Comparison of ENCODE assay signal across 19 cellular contexts in genomic region chr5:179297026-179297425, GRCh38. TPM values are rescaled to one million over a fixed set of nuclear protein-coding genes. Genes with fewer than 3 reads are reported as not detected.
DNase-seq lines count a peak whose midpoint lies in the region; ATAC-seq, FAIRE-seq and TF ChIP-seq lines count a peak whose summit lies in the region.
"Had no signal": no experiment of that assay in that cellular context is flagged by ENCODE, and none has a peak within 500 bp of the region (broad histone marks: within the 10 kb centered on the region; RNA-seq: fewer than 3 reads in every experiment).

No MANE protein-coding gene starts in this region.

- no peak for ATAC-seq in right cardiac atrium
- no peak for ATAC-seq in GM18858 (IDR thresholded peaks at IDR 0.05; ENCODE audit: unreplicated experiment)
- no peak for ATAC-seq in activated naive CD4-positive, alpha-beta T cell treated with anti-CD3 and anti-CD28 coated beads, Interleukin-2, amount 50 U/mL, for 72 hours

- no peak overlapping the region for H3K27ac Mint-ChIP-seq in activated naive CD4-positive, alpha-beta T cell treated with anti-CD3 and anti-CD28 coated beads, Interleukin-2, amount 50 U/mL, for 72 hours
- H3K27ac Mint-ChIP-seq: CD4-positive, alpha-beta T cell had no signal

- H3K4me3 ChIP-seq in right cardiac atrium (ENCODE audit: low read length) (no peak overlapping the region), left ventricle myocardium inferior (no peak overlapping the region), kidney (ENCODE audit: low read length in 2 of 2) (no peak overlapping the region)
- H3K4me3 ChIP-seq: Peyer's patch had no signal

- H3K27me3 ChIP-seq in right cardiac atrium (ENCODE audit: control insufficient read depth, insufficient read depth) (no peaks in the 10 kb centered on the region), left ventricle myocardium inferior (ENCODE audit: low read depth) (peaks cover 28% of the 10 kb centered on the region)
- H3K27me3 ChIP-seq: BE2C, Peyer's patch had no signal

- H3K9me3 Mint-ChIP-seq in activated naive CD4-positive, alpha-beta T cell treated with anti-CD3 and anti-CD28 coated beads, Interleukin-2, amount 50 U/mL, for 72 hours = no peaks in the 10 kb centered on the region
- H3K9me3 Mint-ChIP-seq: CD4-positive, alpha-beta T cell had no signal

- intact Hi-C loops in right cardiac atrium (cut with DNase I) = no loop called here
- intact Hi-C loops in left ventricle myocardium inferior (cut with micrococcal nuclease) = no loop called here
- intact Hi-C loops in kidney (cut with DNase I) = no loop called here

- no peak for FAIRE-seq in kidney (lab: Jason Lieb, UNC)
- FAIRE-seq: A204.1, GM12891, H1 had no signal

- TF ChIP-seq CTCF in left ventricle myocardium inferior (IDR thresholded peaks at IDR 0.05; ENCODE audit: borderline replicate concordance) = no peak
- no peak for TF ChIP-seq CTCF in kidney (IDR thresholded peaks at IDR 0.05; ENCODE audit: borderline replicate concordance, extremely low read depth, insufficient read depth)

- no peaks in the 10 kb centered on the region for H3K9me3 ChIP-seq in right cardiac atrium (ENCODE audit: control insufficient read depth, low read length)
- peaks cover 6% of the 10 kb centered on the region for H3K9me3 ChIP-seq in left ventricle myocardium inferior (replicated peaks)
- no peaks in the 10 kb centered on the region for H3K9me3 ChIP-seq in kidney (ENCODE audit: control insufficient read depth in 1 of 2, low read length in 2 of 2)
- H3K9me3 ChIP-seq: BE2C had no signal

- peak in 2 of 3 donors; percentile 12 to 26 for DNase-seq in right cardiac atrium
- no peak for DNase-seq in left ventricle myocardium inferior
- DNase-seq in kidney = peak; percentile 13
- DNase-seq in retina = peak; percentile 15
- no peak for DNase-seq in effector CD4-positive, alpha-beta T cell
- DNase-seq in activated naive CD4-positive, alpha-beta T cell treated with anti-CD3 and anti-CD28 coated beads, Interleukin-2, amount 50 U/mL, for 72 hours (ENCODE audit: low spot score in 2 of 2) = no peak
- DNase-seq: CD4-positive, alpha-beta T cell; KBM-7; NCI-H1105 treated with DMSO at 0.1 percent for 48 hours; NCI-H1694; NCI-H2081 treated with DMSO at 0.1 percent for 48 hours; SHP77 had no signal

- H3K4me1 ChIP-seq in right cardiac atrium (ENCODE audit: control insufficient read depth, insufficient read depth, low read length) = no peaks in the 10 kb centered on the region
- H3K4me1 ChIP-seq in left ventricle myocardium inferior = peaks cover 11% of the 10 kb centered on the region
- no peaks in the 10 kb centered on the region for H3K4me1 ChIP-seq in kidney (ENCODE audit: control insufficient read depth in 1 of 2, insufficient read depth in 1 of 2, low read depth in 1 of 2, low read length in 2 of 2)
- H3K4me1 ChIP-seq: BE2C, Peyer's patch had no signal

- H3K9ac ChIP-seq in kidney (ENCODE audit: low read length in 2 of 2) = no peak overlapping the region

- H3K36me3 ChIP-seq in left ventricle myocardium inferior (no peaks in the 10 kb centered on the region), kidney (ENCODE audit: control insufficient read depth in 1 of 2, insufficient read depth in 2 of 2, low read length in 2 of 2) (no peaks in the 10 kb centered on the region)
- H3K36me3 ChIP-seq: BE2C, Peyer's patch had no signal

- H3K27ac ChIP-seq in right cardiac atrium (ENCODE audit: low read length) (no peak overlapping the region), left ventricle myocardium inferior (replicated peaks) (no peak overlapping the region), kidney (ENCODE audit: low read depth in 2 of 2, low read length in 2 of 2) (no peak overlapping the region)
- H3K27ac ChIP-seq: Peyer's patch had no signal

- WGBS in right cardiac atrium = 92% methylated on average over 10 of the region's 10 CpGs

- peaks cover 0 to 4% of the 10 kb centered on the region in 2 donors for H3K36me3 Mint-ChIP-seq in activated naive CD4-positive, alpha-beta T cell treated with anti-CD3 and anti-CD28 coated beads, Interleukin-2, amount 50 U/mL, for 72 hours

RNA-seq across cellular contexts. Expression of gene ADAMTS2, which starts 48.2 kb away (rescaled TPM):
- total RNA-seq in right cardiac atrium (10 to 100 TPM; 11.9 to 23.2 (median 18.0) TPM), left ventricle myocardium inferior (4.6 TPM), kidney (13.6 TPM)
- polyA plus RNA-seq in right cardiac atrium (7.0 TPM), kidney (ENCODE audit: insufficient read depth, low read depth, low replicate concordance) (2.0 TPM)
- not detected for total RNA-seq in activated naive CD4-positive, alpha-beta T cell treated with anti-CD3 and anti-CD28 coated beads, Interleukin-2, amount 50 U/mL, for 72 hours
- total RNA-seq: CD4-positive, alpha-beta T cell; NCI-H460 had no signal

Comparison
In these comparisons a context has a peak if more than half of its experiments do, and no peak if none do; other contexts are left out.
1. DNase-seq: peak in right cardiac atrium (2 of 3), kidney (single experiment) and retina (single experiment); none in left ventricle myocardium inferior (single experiment), effector CD4-positive, alpha-beta T cell (single experiment) and activated naive CD4-positive, alpha-beta T cell treated with anti-CD3 and anti-CD28 coated beads, Interleukin-2, amount 50 U/mL, for 72 hours (0 of 2).